ENCODE assay signal across 1 cellular context in the genomic region with DNA sequence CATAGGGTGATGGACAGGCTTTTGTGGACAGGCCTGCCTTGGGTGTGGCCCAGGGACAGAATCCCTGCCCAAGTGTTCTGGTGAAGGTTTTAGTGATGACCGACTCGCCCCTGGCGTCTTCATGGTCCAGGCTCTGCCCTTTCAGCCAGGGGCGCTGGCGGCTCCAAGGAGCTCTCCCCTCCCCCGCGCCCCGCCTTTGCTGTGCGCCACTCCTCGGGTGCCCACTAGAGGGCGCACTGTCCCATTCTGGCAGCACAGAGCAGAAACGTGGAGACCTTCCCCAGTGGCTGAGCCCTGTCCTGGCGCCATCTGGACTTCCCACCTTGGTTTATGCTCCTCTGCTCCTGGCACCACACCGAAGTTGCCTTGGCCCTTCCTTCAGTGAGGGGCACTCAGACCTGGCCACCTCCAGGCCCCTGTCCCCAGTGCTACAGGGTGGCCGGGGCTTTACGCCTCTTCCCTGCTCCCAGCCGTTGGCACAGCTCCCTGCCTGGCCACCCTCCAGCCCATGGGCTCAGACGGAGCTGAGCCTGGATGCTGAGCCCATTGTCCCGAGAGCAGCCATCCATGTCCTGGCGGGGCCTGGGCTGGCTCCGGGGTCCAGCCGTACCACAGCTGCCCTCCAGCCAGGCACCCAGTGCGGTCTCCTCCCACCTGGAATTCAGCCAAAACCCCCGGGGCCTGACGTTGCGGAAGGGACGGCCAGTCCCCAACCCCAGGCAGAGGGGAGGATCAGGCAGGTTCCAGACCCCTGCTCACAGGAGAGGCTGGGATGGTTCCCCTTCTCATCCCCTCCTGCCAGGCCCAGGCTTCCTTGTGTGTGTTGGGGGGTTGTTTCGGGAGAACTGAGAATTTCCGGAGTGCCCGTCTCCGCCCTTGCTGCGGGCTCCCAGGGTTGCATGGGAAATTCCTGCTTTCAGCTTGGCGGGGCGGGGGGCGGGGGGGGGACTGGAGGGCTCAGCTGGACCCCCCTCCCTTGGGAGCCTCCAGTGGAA.
TF ChIP-seq lines count a peak whose summit lies in the region.

No MANE protein-coding gene starts in this region.

TF ChIP-seq in HepG2, 621 proteins besides CTCF, POLR2A, EP300 and RAD21 (continued from another document and continues in another):
- TF ChIP-seq SP5 (CRISPR knock-in tag; IDR thresholded peaks at IDR 0.05; ENCODE audit: borderline replicate concordance, low read depth) (peak; percentile 24), DPF2 (CRISPR knock-in tag; IDR thresholded peaks at IDR 0.05; ENCODE audit: borderline replicate concordance, low read depth) (no peak), KDM5B (CRISPR knock-in tag; IDR thresholded peaks at IDR 0.05; ENCODE audit: borderline replicate concordance) (no peak), THYN1 (CRISPR knock-in tag; IDR thresholded peaks at IDR 0.05; ENCODE audit: borderline replicate concordance, low read depth) (no peak), ZNF556 (CRISPR knock-in tag; IDR thresholded peaks at IDR 0.05; ENCODE audit: borderline replicate concordance) (no peak), KLF12 (CRISPR knock-in tag; IDR thresholded peaks at IDR 0.05; ENCODE audit: borderline replicate concordance) (no peak), TGIF2 (CRISPR knock-in tag; IDR thresholded peaks at IDR 0.05) (no peak), ZNF251 (CRISPR knock-in tag; IDR thresholded peaks at IDR 0.05) (no peak), FOSL1 (CRISPR knock-in tag; IDR thresholded peaks at IDR 0.05; ENCODE audit: borderline replicate concordance) (no peak), ZZZ3 (CRISPR knock-in tag; IDR thresholded peaks at IDR 0.05; ENCODE audit: borderline replicate concordance) (no peak), ZNF619 (CRISPR knock-in tag; IDR thresholded peaks at IDR 0.05) (peak; percentile 81; the same call in 1 of the 2 replicates)
- TF ChIP-seq, protein P1, sequence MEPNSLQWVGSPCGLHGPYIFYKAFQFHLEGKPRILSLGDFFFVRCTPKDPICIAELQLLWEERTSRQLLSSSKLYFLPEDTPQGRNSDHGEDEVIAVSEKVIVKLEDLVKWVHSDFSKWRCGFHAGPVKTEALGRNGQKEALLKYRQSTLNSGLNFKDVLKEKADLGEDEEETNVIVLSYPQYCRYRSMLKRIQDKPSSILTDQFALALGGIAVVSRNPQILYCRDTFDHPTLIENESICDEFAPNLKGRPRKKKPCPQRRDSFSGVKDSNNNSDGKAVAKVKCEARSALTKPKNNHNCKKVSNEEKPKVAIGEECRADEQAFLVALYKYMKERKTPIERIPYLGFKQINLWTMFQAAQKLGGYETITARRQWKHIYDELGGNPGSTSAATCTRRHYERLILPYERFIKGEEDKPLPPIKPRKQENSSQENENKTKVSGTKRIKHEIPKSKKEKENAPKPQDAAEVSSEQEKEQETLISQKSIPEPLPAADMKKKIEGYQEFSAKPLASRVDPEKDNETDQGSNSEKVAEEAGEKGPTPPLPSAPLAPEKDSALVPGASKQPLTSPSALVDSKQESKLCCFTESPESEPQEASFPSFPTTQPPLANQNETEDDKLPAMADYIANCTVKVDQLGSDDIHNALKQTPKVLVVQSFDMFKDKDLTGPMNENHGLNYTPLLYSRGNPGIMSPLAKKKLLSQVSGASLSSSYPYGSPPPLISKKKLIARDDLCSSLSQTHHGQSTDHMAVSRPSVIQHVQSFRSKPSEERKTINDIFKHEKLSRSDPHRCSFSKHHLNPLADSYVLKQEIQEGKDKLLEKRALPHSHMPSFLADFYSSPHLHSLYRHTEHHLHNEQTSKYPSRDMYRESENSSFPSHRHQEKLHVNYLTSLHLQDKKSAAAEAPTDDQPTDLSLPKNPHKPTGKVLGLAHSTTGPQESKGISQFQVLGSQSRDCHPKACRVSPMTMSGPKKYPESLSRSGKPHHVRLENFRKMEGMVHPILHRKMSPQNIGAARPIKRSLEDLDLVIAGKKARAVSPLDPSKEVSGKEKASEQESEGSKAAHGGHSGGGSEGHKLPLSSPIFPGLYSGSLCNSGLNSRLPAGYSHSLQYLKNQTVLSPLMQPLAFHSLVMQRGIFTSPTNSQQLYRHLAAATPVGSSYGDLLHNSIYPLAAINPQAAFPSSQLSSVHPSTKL (CRISPR knock-in tag; IDR thresholded peaks at IDR 0.05): no peak; the same call in 1 of the 2 replicates
- TF ChIP-seq, protein P2, sequence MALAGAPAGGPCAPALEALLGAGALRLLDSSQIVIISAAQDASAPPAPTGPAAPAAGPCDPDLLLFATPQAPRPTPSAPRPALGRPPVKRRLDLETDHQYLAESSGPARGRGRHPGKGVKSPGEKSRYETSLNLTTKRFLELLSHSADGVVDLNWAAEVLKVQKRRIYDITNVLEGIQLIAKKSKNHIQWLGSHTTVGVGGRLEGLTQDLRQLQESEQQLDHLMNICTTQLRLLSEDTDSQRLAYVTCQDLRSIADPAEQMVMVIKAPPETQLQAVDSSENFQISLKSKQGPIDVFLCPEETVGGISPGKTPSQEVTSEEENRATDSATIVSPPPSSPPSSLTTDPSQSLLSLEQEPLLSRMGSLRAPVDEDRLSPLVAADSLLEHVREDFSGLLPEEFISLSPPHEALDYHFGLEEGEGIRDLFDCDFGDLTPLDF (CRISPR knock-in tag; IDR thresholded peaks at IDR 0.05): no peak
- TF ChIP-seq, protein P3, sequence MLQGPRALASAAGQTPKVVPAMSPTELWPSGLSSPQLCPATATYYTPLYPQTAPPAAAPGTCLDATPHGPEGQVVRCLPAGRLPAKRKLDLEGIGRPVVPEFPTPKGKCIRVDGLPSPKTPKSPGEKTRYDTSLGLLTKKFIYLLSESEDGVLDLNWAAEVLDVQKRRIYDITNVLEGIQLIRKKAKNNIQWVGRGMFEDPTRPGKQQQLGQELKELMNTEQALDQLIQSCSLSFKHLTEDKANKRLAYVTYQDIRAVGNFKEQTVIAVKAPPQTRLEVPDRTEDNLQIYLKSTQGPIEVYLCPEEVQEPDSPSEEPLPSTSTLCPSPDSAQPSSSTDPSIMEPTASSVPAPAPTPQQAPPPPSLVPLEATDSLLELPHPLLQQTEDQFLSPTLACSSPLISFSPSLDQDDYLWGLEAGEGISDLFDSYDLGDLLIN (CRISPR knock-in tag; IDR thresholded peaks at IDR 0.05; ENCODE audit: borderline replicate concordance): no peak
- TF ChIP-seq, protein P4, sequence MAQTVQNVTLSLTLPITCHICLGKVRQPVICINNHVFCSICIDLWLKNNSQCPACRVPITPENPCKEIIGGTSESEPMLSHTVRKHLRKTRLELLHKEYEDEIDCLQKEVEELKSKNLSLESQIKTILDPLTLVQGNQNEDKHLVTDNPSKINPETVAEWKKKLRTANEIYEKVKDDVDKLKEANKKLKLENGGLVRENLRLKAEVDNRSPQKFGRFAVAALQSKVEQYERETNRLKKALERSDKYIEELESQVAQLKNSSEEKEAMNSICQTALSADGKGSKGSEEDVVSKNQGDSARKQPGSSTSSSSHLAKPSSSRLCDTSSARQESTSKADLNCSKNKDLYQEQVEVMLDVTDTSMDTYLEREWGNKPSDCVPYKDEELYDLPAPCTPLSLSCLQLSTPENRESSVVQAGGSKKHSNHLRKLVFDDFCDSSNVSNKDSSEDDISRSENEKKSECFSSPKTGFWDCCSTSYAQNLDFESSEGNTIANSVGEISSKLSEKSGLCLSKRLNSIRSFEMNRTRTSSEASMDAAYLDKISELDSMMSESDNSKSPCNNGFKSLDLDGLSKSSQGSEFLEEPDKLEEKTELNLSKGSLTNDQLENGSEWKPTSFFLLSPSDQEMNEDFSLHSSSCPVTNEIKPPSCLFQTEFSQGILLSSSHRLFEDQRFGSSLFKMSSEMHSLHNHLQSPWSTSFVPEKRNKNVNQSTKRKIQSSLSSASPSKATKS (CRISPR knock-in tag; IDR thresholded peaks at IDR 0.05): no peak
- TF ChIP-seq, protein P5, sequence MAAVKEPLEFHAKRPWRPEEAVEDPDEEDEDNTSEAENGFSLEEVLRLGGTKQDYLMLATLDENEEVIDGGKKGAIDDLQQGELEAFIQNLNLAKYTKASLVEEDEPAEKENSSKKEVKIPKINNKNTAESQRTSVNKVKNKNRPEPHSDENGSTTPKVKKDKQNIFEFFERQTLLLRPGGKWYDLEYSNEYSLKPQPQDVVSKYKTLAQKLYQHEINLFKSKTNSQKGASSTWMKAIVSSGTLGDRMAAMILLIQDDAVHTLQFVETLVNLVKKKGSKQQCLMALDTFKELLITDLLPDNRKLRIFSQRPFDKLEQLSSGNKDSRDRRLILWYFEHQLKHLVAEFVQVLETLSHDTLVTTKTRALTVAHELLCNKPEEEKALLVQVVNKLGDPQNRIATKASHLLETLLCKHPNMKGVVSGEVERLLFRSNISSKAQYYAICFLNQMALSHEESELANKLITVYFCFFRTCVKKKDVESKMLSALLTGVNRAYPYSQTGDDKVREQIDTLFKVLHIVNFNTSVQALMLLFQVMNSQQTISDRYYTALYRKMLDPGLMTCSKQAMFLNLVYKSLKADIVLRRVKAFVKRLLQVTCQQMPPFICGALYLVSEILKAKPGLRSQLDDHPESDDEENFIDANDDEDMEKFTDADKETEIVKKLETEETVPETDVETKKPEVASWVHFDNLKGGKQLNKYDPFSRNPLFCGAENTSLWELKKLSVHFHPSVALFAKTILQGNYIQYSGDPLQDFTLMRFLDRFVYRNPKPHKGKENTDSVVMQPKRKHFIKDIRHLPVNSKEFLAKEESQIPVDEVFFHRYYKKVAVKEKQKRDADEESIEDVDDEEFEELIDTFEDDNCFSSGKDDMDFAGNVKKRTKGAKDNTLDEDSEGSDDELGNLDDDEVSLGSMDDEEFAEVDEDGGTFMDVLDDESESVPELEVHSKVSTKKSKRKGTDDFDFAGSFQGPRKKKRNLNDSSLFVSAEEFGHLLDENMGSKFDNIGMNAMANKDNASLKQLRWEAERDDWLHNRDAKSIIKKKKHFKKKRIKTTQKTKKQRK (IDR thresholded peaks at IDR 0.05; ENCODE audit: low read length): no peak
- TF ChIP-seq, protein P6, sequence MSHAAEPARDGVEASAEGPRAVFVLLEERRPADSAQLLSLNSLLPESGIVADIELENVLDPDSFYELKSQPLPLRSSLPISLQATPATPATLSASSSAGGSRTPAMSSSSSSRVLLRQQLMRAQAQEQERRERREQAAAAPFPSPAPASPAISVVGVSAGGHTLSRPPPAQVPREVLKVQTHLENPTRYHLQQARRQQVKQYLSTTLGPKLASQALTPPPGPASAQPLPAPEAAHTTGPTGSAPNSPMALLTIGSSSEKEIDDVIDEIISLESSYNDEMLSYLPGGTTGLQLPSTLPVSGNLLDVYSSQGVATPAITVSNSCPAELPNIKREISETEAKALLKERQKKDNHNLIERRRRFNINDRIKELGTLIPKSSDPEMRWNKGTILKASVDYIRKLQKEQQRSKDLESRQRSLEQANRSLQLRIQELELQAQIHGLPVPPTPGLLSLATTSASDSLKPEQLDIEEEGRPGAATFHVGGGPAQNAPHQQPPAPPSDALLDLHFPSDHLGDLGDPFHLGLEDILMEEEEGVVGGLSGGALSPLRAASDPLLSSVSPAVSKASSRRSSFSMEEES (CRISPR knock-in tag; IDR thresholded peaks at IDR 0.05): no peak
- TF ChIP-seq, protein P7, sequence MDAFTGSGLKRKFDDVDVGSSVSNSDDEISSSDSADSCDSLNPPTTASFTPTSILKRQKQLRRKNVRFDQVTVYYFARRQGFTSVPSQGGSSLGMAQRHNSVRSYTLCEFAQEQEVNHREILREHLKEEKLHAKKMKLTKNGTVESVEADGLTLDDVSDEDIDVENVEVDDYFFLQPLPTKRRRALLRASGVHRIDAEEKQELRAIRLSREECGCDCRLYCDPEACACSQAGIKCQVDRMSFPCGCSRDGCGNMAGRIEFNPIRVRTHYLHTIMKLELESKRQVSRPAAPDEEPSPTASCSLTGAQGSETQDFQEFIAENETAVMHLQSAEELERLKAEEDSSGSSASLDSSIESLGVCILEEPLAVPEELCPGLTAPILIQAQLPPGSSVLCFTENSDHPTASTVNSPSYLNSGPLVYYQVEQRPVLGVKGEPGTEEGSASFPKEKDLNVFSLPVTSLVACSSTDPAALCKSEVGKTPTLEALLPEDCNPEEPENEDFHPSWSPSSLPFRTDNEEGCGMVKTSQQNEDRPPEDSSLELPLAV (CRISPR knock-in tag; conservative IDR thresholded peaks at IDR 0.05; ENCODE audit: low read depth): no peak
- TF ChIP-seq, protein P8, sequence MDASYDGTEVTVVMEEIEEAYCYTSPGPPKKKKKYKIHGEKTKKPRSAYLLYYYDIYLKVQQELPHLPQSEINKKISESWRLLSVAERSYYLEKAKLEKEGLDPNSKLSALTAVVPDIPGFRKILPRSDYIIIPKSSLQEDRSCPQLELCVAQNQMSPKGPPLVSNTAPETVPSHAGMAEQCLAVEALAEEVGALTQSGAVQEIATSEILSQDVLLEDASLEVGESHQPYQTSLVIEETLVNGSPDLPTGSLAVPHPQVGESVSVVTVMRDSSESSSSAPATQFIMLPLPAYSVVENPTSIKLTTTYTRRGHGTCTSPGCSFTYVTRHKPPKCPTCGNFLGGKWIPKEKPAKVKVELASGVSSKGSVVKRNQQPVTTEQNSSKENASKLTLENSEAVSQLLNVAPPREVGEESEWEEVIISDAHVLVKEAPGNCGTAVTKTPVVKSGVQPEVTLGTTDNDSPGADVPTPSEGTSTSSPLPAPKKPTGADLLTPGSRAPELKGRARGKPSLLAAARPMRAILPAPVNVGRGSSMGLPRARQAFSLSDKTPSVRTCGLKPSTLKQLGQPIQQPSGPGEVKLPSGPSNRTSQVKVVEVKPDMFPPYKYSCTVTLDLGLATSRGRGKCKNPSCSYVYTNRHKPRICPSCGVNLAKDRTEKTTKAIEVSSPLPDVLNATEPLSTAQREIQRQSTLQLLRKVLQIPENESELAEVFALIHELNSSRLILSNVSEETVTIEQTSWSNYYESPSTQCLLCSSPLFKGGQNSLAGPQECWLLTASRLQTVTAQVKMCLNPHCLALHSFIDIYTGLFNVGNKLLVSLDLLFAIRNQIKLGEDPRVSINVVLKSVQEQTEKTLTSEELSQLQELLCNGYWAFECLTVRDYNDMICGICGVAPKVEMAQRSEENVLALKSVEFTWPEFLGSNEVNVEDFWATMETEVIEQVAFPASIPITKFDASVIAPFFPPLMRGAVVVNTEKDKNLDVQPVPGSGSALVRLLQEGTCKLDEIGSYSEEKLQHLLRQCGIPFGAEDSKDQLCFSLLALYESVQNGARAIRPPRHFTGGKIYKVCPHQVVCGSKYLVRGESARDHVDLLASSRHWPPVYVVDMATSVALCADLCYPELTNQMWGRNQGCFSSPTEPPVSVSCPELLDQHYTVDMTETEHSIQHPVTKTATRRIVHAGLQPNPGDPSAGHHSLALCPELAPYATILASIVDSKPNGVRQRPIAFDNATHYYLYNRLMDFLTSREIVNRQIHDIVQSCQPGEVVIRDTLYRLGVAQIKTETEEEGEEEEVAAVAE (CRISPR knock-in tag; IDR thresholded peaks at IDR 0.05; ENCODE audit: borderline replicate concordance): no peak
- TF ChIP-seq, protein P9, sequence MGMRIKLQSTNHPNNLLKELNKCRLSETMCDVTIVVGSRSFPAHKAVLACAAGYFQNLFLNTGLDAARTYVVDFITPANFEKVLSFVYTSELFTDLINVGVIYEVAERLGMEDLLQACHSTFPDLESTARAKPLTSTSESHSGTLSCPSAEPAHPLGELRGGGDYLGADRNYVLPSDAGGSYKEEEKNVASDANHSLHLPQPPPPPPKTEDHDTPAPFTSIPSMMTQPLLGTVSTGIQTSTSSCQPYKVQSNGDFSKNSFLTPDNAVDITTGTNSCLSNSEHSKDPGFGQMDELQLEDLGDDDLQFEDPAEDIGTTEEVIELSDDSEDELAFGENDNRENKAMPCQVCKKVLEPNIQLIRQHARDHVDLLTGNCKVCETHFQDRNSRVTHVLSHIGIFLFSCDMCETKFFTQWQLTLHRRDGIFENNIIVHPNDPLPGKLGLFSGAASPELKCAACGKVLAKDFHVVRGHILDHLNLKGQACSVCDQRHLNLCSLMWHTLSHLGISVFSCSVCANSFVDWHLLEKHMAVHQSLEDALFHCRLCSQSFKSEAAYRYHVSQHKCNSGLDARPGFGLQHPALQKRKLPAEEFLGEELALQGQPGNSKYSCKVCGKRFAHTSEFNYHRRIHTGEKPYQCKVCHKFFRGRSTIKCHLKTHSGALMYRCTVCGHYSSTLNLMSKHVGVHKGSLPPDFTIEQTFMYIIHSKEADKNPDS (CRISPR knock-in tag; IDR thresholded peaks at IDR 0.05): no peak
